ENCODE assay signal across 8 cellular contexts in the genomic region with DNA sequence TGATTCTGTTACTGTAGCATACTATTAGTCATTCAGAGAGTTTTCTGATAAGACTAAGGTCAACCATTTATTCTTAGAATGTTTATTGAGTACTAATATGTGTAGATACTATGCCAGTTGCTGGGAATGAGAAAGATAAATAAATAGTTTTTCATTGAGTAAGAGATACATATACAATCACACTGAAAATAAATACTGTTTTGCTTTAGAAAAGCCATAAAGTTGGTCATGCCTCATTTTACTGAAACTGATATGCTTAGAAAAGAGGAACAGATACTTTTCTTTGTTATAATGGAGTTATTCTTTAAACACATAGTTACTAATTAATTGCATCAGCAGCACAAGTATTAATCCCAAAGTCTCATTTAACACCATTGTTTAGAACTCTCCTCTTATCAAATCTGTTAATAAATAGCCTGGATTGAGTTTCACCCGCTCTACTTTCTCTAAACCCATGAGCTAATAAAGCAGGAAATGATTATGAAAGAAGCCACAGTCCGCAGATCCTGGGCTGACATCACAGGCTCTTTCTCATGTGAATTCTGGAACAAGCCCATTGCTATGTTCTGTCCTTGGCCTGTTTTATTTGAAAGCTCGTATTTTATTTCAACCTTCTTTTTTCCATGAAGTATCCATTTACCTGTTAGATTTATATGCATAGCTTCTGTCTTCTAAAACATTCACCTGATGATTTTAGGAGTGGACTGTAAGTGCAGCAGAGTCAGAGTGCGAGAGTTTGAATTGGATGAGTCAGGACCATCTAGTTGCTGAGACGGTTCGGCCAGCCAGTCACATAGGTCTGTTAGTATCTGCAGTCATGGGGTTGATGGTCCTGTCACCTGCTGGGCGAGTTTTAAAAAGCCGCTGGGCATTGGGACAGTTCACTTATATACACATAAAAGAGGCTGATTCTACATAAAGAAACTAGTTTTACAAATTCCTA. TPM values are rescaled to one million over a fixed set of nuclear protein-coding genes. Genes with fewer than 3 reads are reported as not detected.
A peak's percentile ranks its signal among the peaks of the same experiment; 100 is the strongest.
DNase-seq lines count a peak whose midpoint lies in the region; ATAC-seq lines count a peak whose summit lies in the region.

No MANE protein-coding gene starts in this region.

- H3K27ac Mint-ChIP-seq in effector memory CD8-positive, alpha-beta T cell: no peak overlapping the region
- H3K27ac Mint-ChIP-seq in activated CD8-positive, alpha-beta T cell treated with anti-CD3 and anti-CD28 coated beads, Interleukin-2, amount 10 ng/mL, durations not matched to agents 7 days and 5 days: no peak overlapping the region

- H3K36me3 Mint-ChIP-seq in effector memory CD8-positive, alpha-beta T cell (ENCODE audit: insufficient read depth): no peaks in the 10 kb centered on the region
- H3K36me3 Mint-ChIP-seq in activated CD8-positive, alpha-beta T cell treated with anti-CD3 and anti-CD28 coated beads, Interleukin-2, amount 10 ng/mL, durations not matched to agents 7 days and 5 days (ENCODE audit: low read depth): no peaks in the 10 kb centered on the region

- POLR2A ChIA-PET in activated CD8-positive, alpha-beta T cell treated with anti-CD3 and anti-CD28 coated beads, Interleukin-2, amount 10 ng/mL, durations not matched to agents 7 days and 5 days (lab: Charles Lee): no interaction called here

- ATAC-seq in GM19455 (IDR thresholded peaks at IDR 0.05; ENCODE audit: unreplicated experiment) (peak; percentile 84), HG03439 (IDR thresholded peaks at IDR 0.05; ENCODE audit: unreplicated experiment) (peak; percentile 90)
- ATAC-seq in effector memory CD8-positive, alpha-beta T cell (replicated peaks): peak; percentile 14
- no peak for ATAC-seq in activated CD8-positive, alpha-beta T cell treated with anti-CD3 and anti-CD28 coated beads, Interleukin-2, amount 10 ng/mL, durations not matched to agents 7 days and 5 days

- no peaks in the 10 kb centered on the region for H3K9me3 Mint-ChIP-seq in effector memory CD8-positive, alpha-beta T cell
- no peaks in the 10 kb centered on the region for H3K9me3 Mint-ChIP-seq in activated CD8-positive, alpha-beta T cell treated with anti-CD3 and anti-CD28 coated beads, Interleukin-2, amount 10 ng/mL, durations not matched to agents 7 days and 5 days (ENCODE audit: insufficient read depth)

- no peaks in the 10 kb centered on the region for H3K4me1 Mint-ChIP-seq in effector memory CD8-positive, alpha-beta T cell (ENCODE audit: low read depth in 2 of 2)
- no peaks in the 10 kb centered on the region for H3K4me1 Mint-ChIP-seq in activated CD8-positive, alpha-beta T cell treated with anti-CD3 and anti-CD28 coated beads, Interleukin-2, amount 10 ng/mL, durations not matched to agents 7 days and 5 days (ENCODE audit: low read depth)

- H3K27me3 Mint-ChIP-seq in effector memory CD8-positive, alpha-beta T cell: no peaks in the 10 kb centered on the region
- no peaks in the 10 kb centered on the region for H3K27me3 Mint-ChIP-seq in activated CD8-positive, alpha-beta T cell treated with anti-CD3 and anti-CD28 coated beads, Interleukin-2, amount 10 ng/mL, durations not matched to agents 7 days and 5 days (ENCODE audit: low read depth)

- CTCF ChIA-PET in activated CD8-positive, alpha-beta T cell treated with anti-CD3 and anti-CD28 coated beads, Interleukin-2, amount 10 ng/mL, durations not matched to agents 7 days and 5 days (lab: Charles Lee): no interaction called here

- no peak overlapping the region for H3K4me3 Mint-ChIP-seq in effector memory CD8-positive, alpha-beta T cell
- H3K4me3 Mint-ChIP-seq in activated CD8-positive, alpha-beta T cell treated with anti-CD3 and anti-CD28 coated beads, Interleukin-2, amount 10 ng/mL, durations not matched to agents 7 days and 5 days: no peak overlapping the region

- DNase-seq in EL (peak; percentile 8), RPMI8226 (peak; percentile 19), middle frontal gyrus (ENCODE audit: extremely low spot score, low spot score) (peak; percentile 51)
- peak; percentile 4 to 13 (median 7) for DNase-seq in effector memory CD8-positive, alpha-beta T cell
- DNase-seq in effector CD4-positive, alpha-beta T cell: no peak
- no peak for DNase-seq in activated CD8-positive, alpha-beta T cell treated with anti-CD3 and anti-CD28 coated beads, Interleukin-2, amount 10 ng/mL, durations not matched to agents 7 days and 5 days

RNA-seq across cellular contexts. Expression of a gene that starts 35.5 kb away (rescaled TPM):
- total RNA-seq in activated CD8-positive, alpha-beta T cell treated with anti-CD3 and anti-CD28 coated beads, Interleukin-2, amount 10 ng/mL, durations not matched to agents 7 days and 5 days: under 1 TPM; 0.39 to 0.53 TPM

RNA-seq across cellular contexts. Expression of a gene that starts 59.0 kb away (rescaled TPM):
- total RNA-seq in activated CD8-positive, alpha-beta T cell treated with anti-CD3 and anti-CD28 coated beads, Interleukin-2, amount 10 ng/mL, durations not matched to agents 7 days and 5 days: 1 to 10 TPM; 6.5 to 7.0 TPM

Comparison
In these comparisons a context has a peak if more than half of its experiments do, and no peak if none do; other contexts are left out.
1. DNase-seq: peak in EL (single experiment), RPMI8226 (single experiment), effector memory CD8-positive, alpha-beta T cell (3 of 3) and middle frontal gyrus (single experiment); none in effector CD4-positive, alpha-beta T cell (single experiment) and activated CD8-positive, alpha-beta T cell treated with anti-CD3 and anti-CD28 coated beads, Interleukin-2, amount 10 ng/mL, durations not matched to agents 7 days and 5 days (single experiment).